ENCODE assay signal across 8 cellular contexts in genomic region chr16:80541306-80541694, GRCh38. TPM values are rescaled to one million over a fixed set of nuclear protein-coding genes. Genes with fewer than 3 reads are reported as not detected.
DNase-seq lines count a peak whose midpoint lies in the region; ATAC-seq lines count a peak whose summit lies in the region.

No MANE protein-coding gene starts in this region.

- no peak for DNase-seq in stimulated activated naive CD8-positive, alpha-beta T cell treated with anti-CD3 and anti-CD28 coated beads, Interleukin-15, Interleukin-2, amounts not matched to agents 100 U/mL and 50 U/mL, for 24 hours
- no peak for DNase-seq in naive B cell
- DNase-seq in activated CD4-positive, CD25-positive, alpha-beta regulatory T cell (lab: John Stamatoyannopoulos, UW), result no peak
- no peak for DNase-seq in C1 segment of cervical spinal cord (lab: John Stamatoyannopoulos, UW)
- DNase-seq in RKO (ENCODE audit: low spot score), result no peak

- ATAC-seq in stimulated activated naive CD8-positive, alpha-beta T cell treated with anti-CD3 and anti-CD28 coated beads, Interleukin-15, Interleukin-2, amounts not matched to agents 100 U/mL and 50 U/mL, for 24 hours, result no peak
- ATAC-seq in naive B cell (ENCODE audit: low read depth in 2 of 2) (no peak), HG02798 (IDR thresholded peaks at IDR 0.05; ENCODE audit: poor library complexity, unreplicated experiment) (no peak)

- H3K9me3 Mint-ChIP-seq in stimulated activated naive CD8-positive, alpha-beta T cell treated with anti-CD3 and anti-CD28 coated beads, Interleukin-15, Interleukin-2, amounts not matched to agents 100 ng/mL and 50 ng/mL, for 24 hours, result peaks cover 5% of the 10 kb centered on the region
- H3K9me3 Mint-ChIP-seq in dendritic cell treated with granulocyte-macrophage colony-stimulating factor and Interleukin-4, amounts not matched to agents 40 ng/mL and 50 ng/mL, for 4 days, result no peaks in the 10 kb centered on the region
- peaks cover 0 to 6% (median 0%) of the 10 kb centered on the region in 7 donors for H3K9me3 Mint-ChIP-seq in naive B cell

- peaks cover 31% of the 10 kb centered on the region for H3K4me1 Mint-ChIP-seq in stimulated activated naive CD8-positive, alpha-beta T cell treated with anti-CD3 and anti-CD28 coated beads, Interleukin-15, Interleukin-2, amounts not matched to agents 100 ng/mL and 50 ng/mL, for 24 hours (ENCODE audit: low read depth)
- peaks cover 12% of the 10 kb centered on the region for H3K4me1 Mint-ChIP-seq in dendritic cell treated with granulocyte-macrophage colony-stimulating factor and Interleukin-4, amounts not matched to agents 40 ng/mL and 50 ng/mL, for 4 days (ENCODE audit: low read depth)
- H3K4me1 Mint-ChIP-seq in naive B cell, result peaks cover 13 to 19% (median 18%) of the 10 kb centered on the region in 3 donors

- peak overlapping the region; percentile 94 for H3K4me3 Mint-ChIP-seq in stimulated activated naive CD8-positive, alpha-beta T cell treated with anti-CD3 and anti-CD28 coated beads, Interleukin-15, Interleukin-2, amounts not matched to agents 100 ng/mL and 50 ng/mL, for 24 hours
- H3K4me3 Mint-ChIP-seq in dendritic cell treated with granulocyte-macrophage colony-stimulating factor and Interleukin-4, amounts not matched to agents 40 ng/mL and 50 ng/mL, for 4 days, result peak overlapping the region; percentile 79
- H3K4me3 Mint-ChIP-seq in naive B cell, result peak overlapping the region; percentile 93 to 98 (median 96)

- H3K27me3 Mint-ChIP-seq in stimulated activated naive CD8-positive, alpha-beta T cell treated with anti-CD3 and anti-CD28 coated beads, Interleukin-15, Interleukin-2, amounts not matched to agents 100 ng/mL and 50 ng/mL, for 24 hours, result peaks cover 10% of the 10 kb centered on the region
- peaks cover 18% of the 10 kb centered on the region for H3K27me3 Mint-ChIP-seq in dendritic cell treated with granulocyte-macrophage colony-stimulating factor and Interleukin-4, amounts not matched to agents 40 ng/mL and 50 ng/mL, for 4 days
- peaks cover 20 to 30% (median 29%) of the 10 kb centered on the region in 3 donors for H3K27me3 Mint-ChIP-seq in naive B cell

- H3K36me3 Mint-ChIP-seq in stimulated activated naive CD8-positive, alpha-beta T cell treated with anti-CD3 and anti-CD28 coated beads, Interleukin-15, Interleukin-2, amounts not matched to agents 100 ng/mL and 50 ng/mL, for 24 hours (ENCODE audit: low read depth), result peaks cover 10% of the 10 kb centered on the region
- no peaks in the 10 kb centered on the region for H3K36me3 Mint-ChIP-seq in dendritic cell treated with granulocyte-macrophage colony-stimulating factor and Interleukin-4, amounts not matched to agents 40 ng/mL and 50 ng/mL, for 4 days (ENCODE audit: low read depth)
- peaks cover 0 to 7% of the 10 kb centered on the region in 2 donors for H3K36me3 Mint-ChIP-seq in naive B cell

- H3K27ac Mint-ChIP-seq in stimulated activated naive CD8-positive, alpha-beta T cell treated with anti-CD3 and anti-CD28 coated beads, Interleukin-15, Interleukin-2, amounts not matched to agents 100 ng/mL and 50 ng/mL, for 24 hours, result peak overlapping the region; percentile 98
- H3K27ac Mint-ChIP-seq in dendritic cell treated with granulocyte-macrophage colony-stimulating factor and Interleukin-4, amounts not matched to agents 40 ng/mL and 50 ng/mL, for 4 days, result peak overlapping the region; percentile 89
- H3K27ac Mint-ChIP-seq in naive B cell, result peak overlapping the region; percentile 93 to 99 (median 98)

- intact Hi-C loops in dendritic cell treated with granulocyte-macrophage colony-stimulating factor and Interleukin-4, amounts not matched to agents 40 ng/mL and 50 ng/mL, for 4 days (cut with micrococcal nuclease), result loop anchor here (5.0 to 10.0 kb wide), 2 partner anchors 114 to 261 kb away; partner anchors contain the start of gene CDYL2

RNA-seq across cellular contexts. Expression of gene DYNLRB2, which starts 0.5 kb away (rescaled TPM):
- not detected for polyA plus RNA-seq in naive B cell (ENCODE audit: low read depth in 6 of 6)
